In genomic region chr22:19423906-19424500, GRCh38 we compare ENCODE assay signal across 18 cellular contexts. TPM values are rescaled to one million over a fixed set of nuclear protein-coding genes. Genes with fewer than 3 reads are reported as not detected.
DNase-seq lines count a peak whose midpoint lies in the region; ATAC-seq, FAIRE-seq and TF ChIP-seq lines count a peak whose summit lies in the region.
"Had no signal": no experiment of that assay in that cellular context is flagged by ENCODE, and none has a peak within 500 bp of the region (broad histone marks: within the 10 kb centered on the region; RNA-seq: fewer than 3 reads in every experiment).

No MANE protein-coding gene starts in this region.

- peaks cover 0 to 21% of the 10 kb centered on the region in 2 donors for H3K36me3 Mint-ChIP-seq in CD4-positive, alpha-beta memory T cell
- H3K36me3 Mint-ChIP-seq in neural crest cell (ENCODE audit: low read depth), result peaks cover 7% of the 10 kb centered on the region

- peak overlapping the region in 6 of 7 donors; percentile 4 to 85 (median 68) for H3K27ac Mint-ChIP-seq in CD4-positive, alpha-beta memory T cell
- H3K27ac Mint-ChIP-seq in neural crest cell (ENCODE audit: unreplicated experiment), result peak overlapping the region; percentile 78

- H3K27me3 Mint-ChIP-seq in CD4-positive, alpha-beta memory T cell, result no peaks in the 10 kb centered on the region
- no peaks in the 10 kb centered on the region for H3K27me3 Mint-ChIP-seq in neural crest cell (ENCODE audit: low read depth)

- peaks cover 68 to 95% (median 80%) of the 10 kb centered on the region in 4 donors for H3K4me1 Mint-ChIP-seq in CD4-positive, alpha-beta memory T cell
- peaks cover 36% of the 10 kb centered on the region for H3K4me1 Mint-ChIP-seq in neural crest cell

- CTCF ChIA-PET in CD4-positive, alpha-beta memory T cell (lab: Charles Lee; ENCODE audit: partially characterized antibody), result no interaction called here

- no peak for DNase-seq in CD4-positive, alpha-beta memory T cell
- DNase-seq in G401 (ENCODE audit: low spot score) (peak; percentile 20), neural crest cell (ENCODE audit: low read depth, low spot score) (no peak), NCI-H345 treated with DMSO at 0.1 percent for 48 hours (lab: John Stamatoyannopoulos, UW; ENCODE audit: unreplicated experiment) (no peak), pancreas (no peak)
- DNase-seq: AML-193; amygdala; cerebellar nuclear complex; effector memory CD4-positive, alpha-beta T cell; GF-D8; glutamatergic neuron; left ventricle myocardium inferior; NCI-H1092; NCI-H510A treated with DMSO at 0.1 percent for 48 hours; ovary; stimulated activated CD4-positive, alpha-beta T cell treated with anti-CD3 and anti-CD28 coated beads, Interleukin-4, amount 100 ng/mL, for 1 hour had no signal

- H3K36me3 ChIP-seq in CD4-positive, alpha-beta memory T cell (ENCODE audit: insufficient read depth, low read length), result no peaks in the 10 kb centered on the region
- H3K36me3 ChIP-seq in pancreas, result no peaks in the 10 kb centered on the region
- H3K36me3 ChIP-seq: ovary had no signal

- in situ Hi-C loops in G401 (cut with HindIII; ENCODE audit: low sequenced_read_pairs), result no loop called here

- intact Hi-C loops in CD4-positive, alpha-beta memory T cell (cut with micrococcal nuclease), result no loop called here
- intact Hi-C loops in pancreas (cut with DNase I), result no loop called here

- POLR2A ChIA-PET in CD4-positive, alpha-beta memory T cell (lab: Charles Lee; ENCODE audit: partially characterized antibody), result interaction anchor here (1.9 kb wide), 1 partner anchor 8 kb away, joined by 8 read pairs; the partner anchor contains the start of genes HIRA and MRPL40

- no peak for TF ChIP-seq CTCF in neural crest cell (conservative IDR thresholded peaks at IDR 0.05)
- no peak for TF ChIP-seq CTCF in pancreas (IDR thresholded peaks at IDR 0.05)

- H3K27ac ChIP-seq in CD4-positive, alpha-beta memory T cell (ENCODE audit: low read depth, low read length), result no peak overlapping the region
- H3K27ac ChIP-seq in angular gyrus (ENCODE audit: low read depth, low read length) (peak overlapping the region; percentile 29), pancreas (no peak overlapping the region)
- H3K27ac ChIP-seq: left ventricle myocardium inferior, ovary had no signal

- H3K4me1 ChIP-seq in CD4-positive, alpha-beta memory T cell (ENCODE audit: insufficient read depth, low read length), result peaks cover 69% of the 10 kb centered on the region
- H3K4me1 ChIP-seq in pancreas, result no peaks in the 10 kb centered on the region

- H3K9me3 Mint-ChIP-seq in CD4-positive, alpha-beta memory T cell, result no peaks in the 10 kb centered on the region
- no peaks in the 10 kb centered on the region for H3K9me3 Mint-ChIP-seq in neural crest cell

- no peaks in the 10 kb centered on the region for H3K9me3 ChIP-seq in CD4-positive, alpha-beta memory T cell (ENCODE audit: control insufficient read depth in 1 of 2, low read length in 2 of 2)
- H3K9me3 ChIP-seq in pancreas, result no peaks in the 10 kb centered on the region
- H3K9me3 ChIP-seq: left ventricle myocardium inferior, ovary had no signal

- no peaks in the 10 kb centered on the region for H3K27me3 ChIP-seq in CD4-positive, alpha-beta memory T cell (ENCODE audit: insufficient read depth, low read length)
- no peaks in the 10 kb centered on the region for H3K27me3 ChIP-seq in pancreas
- H3K27me3 ChIP-seq: ovary had no signal

- no peak overlapping the region for H3K4me3 ChIP-seq in CD4-positive, alpha-beta memory T cell (ENCODE audit: low read length in 2 of 2)
- H3K4me3 ChIP-seq in pancreas, result no peak overlapping the region
- H3K4me3 ChIP-seq: left ventricle myocardium inferior, ovary had no signal

- no peak for FAIRE-seq in pancreas (lab: Jason Lieb, UNC)

- ATAC-seq in HG02970 (IDR thresholded peaks at IDR 0.05; ENCODE audit: low FRiP score, unreplicated experiment) (no peak), pancreas (no peak)

- H3K4me3 Mint-ChIP-seq in CD4-positive, alpha-beta memory T cell, result no peak overlapping the region
- H3K4me3 Mint-ChIP-seq in neural crest cell, result no peak overlapping the region

- WGBS in pancreas, 2 donors, result 64 to 72% methylated on average over 3 of the region's 3 CpGs

RNA-seq across cellular contexts. Expression of gene HIRA, which starts 7.5 kb away (rescaled TPM):
- 10 to 100 TPM; 27.3 to 30.8 TPM for total RNA-seq in CD4-positive, alpha-beta memory T cell
- polyA plus RNA-seq in CD4-positive, alpha-beta memory T cell, result 1 to 10 TPM; 1.4 to 7.9 TPM
- 41.5 and 45.5 TPM in 2 replicates for total RNA-seq in G401 (2014; rRNA removed; shearing (Covaris generic))
- total RNA-seq in neural crest cell (57.1 and 66.3 TPM in 2 replicates), pancreas (10 to 100 TPM in 2 of 6 donors, 1 to 10 TPM in 4; 8.8 to 14.6 (median 9.5) TPM)
- 10 to 100 TPM in 1 of 2 donors, 1 to 10 TPM in 1; 6.1 to 12.2 TPM for polyA plus RNA-seq in pancreas

RNA-seq across cellular contexts. Expression of gene MRPL40, which starts 8.3 kb away (rescaled TPM):
- total RNA-seq in CD4-positive, alpha-beta memory T cell, result 10 to 100 TPM; 16.2 to 16.8 TPM
- 10 to 100 TPM; 56.1 to 79.3 TPM for polyA plus RNA-seq in CD4-positive, alpha-beta memory T cell
- 48.9 and 61.5 TPM in 2 replicates for total RNA-seq in G401 (2014; rRNA removed; shearing (Covaris generic))
- 30.4 and 32.6 TPM in 2 replicates for total RNA-seq in neural crest cell
- total RNA-seq in pancreas, result 10 to 100 TPM; 10.4 to 19.1 (median 13.5) TPM
- polyA plus RNA-seq in pancreas, result 10 to 100 TPM; 27.2 to 32.0 TPM

RNA-seq across cellular contexts. Expression of gene C22orf39, which starts 23.5 kb away (rescaled TPM):
- 10 to 100 TPM; 40.5 TPM for total RNA-seq in CD4-positive, alpha-beta memory T cell
- polyA plus RNA-seq in CD4-positive, alpha-beta memory T cell, result 10 to 100 TPM; 57.3 to 58.3 TPM
- total RNA-seq in G401 (2014; rRNA removed; shearing (Covaris generic)), result 60.2 and 63.3 TPM in 2 replicates
- 38.0 and 38.4 TPM in 2 replicates for total RNA-seq in neural crest cell
- total RNA-seq in pancreas, result 10 to 100 TPM; 13.3 to 19.9 (median 18.8) TPM
- polyA plus RNA-seq in pancreas, result 10 to 100 TPM; 22.2 to 23.1 TPM

RNA-seq across cellular contexts. Expression of gene UFD1, which starts 55.0 kb away (rescaled TPM):
- 10 to 100 TPM; 42.0 to 48.7 TPM for total RNA-seq in CD4-positive, alpha-beta memory T cell
- 100 to 1,000 TPM in 1 of 2 donors, 10 to 100 TPM in 1; 81.3 to 126 TPM for polyA plus RNA-seq in CD4-positive, alpha-beta memory T cell
- total RNA-seq in G401 (2014; rRNA removed; shearing (Covaris generic)), result 74.1 and 84.8 TPM in 2 replicates
- total RNA-seq in neural crest cell (69.4 and 71.5 TPM in 2 replicates), pancreas (10 to 100 TPM; 14.2 to 24.1 (median 21.8) TPM)
- 10 to 100 TPM; 24.7 to 37.9 TPM for polyA plus RNA-seq in pancreas

RNA-seq across cellular contexts. Expression of gene CDC45, which starts 55.7 kb away (rescaled TPM):
- under 1 TPM; 0.53 to 0.64 TPM for total RNA-seq in CD4-positive, alpha-beta memory T cell
- under 1 TPM in 1 of 2 donors, not detected in 1; 0.57 TPM for polyA plus RNA-seq in CD4-positive, alpha-beta memory T cell
- total RNA-seq in G401 (2014; rRNA removed; shearing (Covaris generic)), result 43.4 and 46.7 TPM in 2 replicates
- total RNA-seq in neural crest cell (47.1 and 49.8 TPM in 2 replicates), pancreas (1 to 10 TPM in 1 of 6 donors, under 1 TPM in 3, not detected in 2; 0.32 to 1.3 (median 0.67) TPM)
- polyA plus RNA-seq in pancreas, result under 1 TPM; 0.28 to 0.84 TPM
